24 cellular contexts compared by ENCODE assay signal in the genomic region with DNA sequence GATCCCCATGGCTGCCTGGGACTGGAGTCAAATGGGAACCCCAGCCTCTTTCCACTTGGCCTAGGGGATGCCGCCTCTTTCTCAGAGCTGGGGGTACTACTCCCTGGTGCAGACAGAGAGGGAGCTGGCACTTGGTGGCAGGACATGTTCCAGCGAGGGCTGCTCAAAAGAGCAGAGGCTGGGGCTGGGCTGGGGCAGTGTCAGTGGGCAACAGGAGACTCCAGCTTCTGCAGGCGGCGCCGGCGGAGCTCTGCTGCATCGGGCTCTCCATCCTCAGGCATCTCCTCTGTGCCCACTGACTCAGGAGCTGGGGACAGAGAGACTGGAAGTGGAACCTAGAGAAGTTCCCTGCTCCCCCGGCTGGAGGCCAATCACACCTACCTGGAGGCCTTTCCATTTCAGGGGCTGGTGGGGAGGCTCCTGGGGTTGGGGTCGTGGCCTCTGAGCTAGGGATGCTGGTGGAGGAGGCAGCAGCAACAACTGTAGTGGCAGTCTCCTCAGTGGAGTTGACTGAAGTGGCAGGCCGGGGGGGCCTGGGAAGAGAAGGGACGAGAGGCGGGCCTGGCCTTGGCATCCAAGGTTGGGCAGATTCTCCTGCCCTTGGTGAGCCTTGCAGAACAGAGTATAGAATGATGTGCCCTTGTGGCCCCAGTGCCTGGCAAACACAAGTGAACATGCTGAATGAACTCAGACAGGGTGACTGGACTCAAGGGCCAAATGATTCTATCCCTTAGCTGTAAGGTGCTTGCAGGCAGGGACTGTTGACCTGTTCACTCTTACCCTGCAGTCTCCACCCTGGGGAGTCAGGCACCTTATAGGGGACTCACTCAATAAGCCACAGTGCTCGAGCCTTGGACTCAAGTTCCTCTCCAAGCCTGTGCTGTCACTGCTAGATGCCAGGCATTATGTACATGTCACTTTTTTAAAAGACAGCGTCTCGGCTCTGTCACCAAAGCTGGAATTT. TPM values are rescaled to one million over a fixed set of nuclear protein-coding genes. Genes with fewer than 3 reads are reported as not detected.
A peak's percentile ranks its signal among the peaks of the same experiment; 100 is the strongest.
DNase-seq lines count a peak whose midpoint lies in the region; ATAC-seq and TF ChIP-seq lines count a peak whose summit lies in the region.
"Had no signal": no experiment of that assay in that cellular context is flagged by ENCODE, and none has a peak within 500 bp of the region (broad histone marks: within the 10 kb centered on the region; RNA-seq: fewer than 3 reads in every experiment).

No MANE protein-coding gene starts in this region.

- no peak for ATAC-seq in HG03108 (IDR thresholded peaks at IDR 0.05; ENCODE audit: unreplicated experiment)
- ATAC-seq: heart left ventricle; stimulated activated naive CD8-positive, alpha-beta T cell treated with anti-CD3 and anti-CD28 coated beads, Interleukin-15, Interleukin-2, amounts not matched to agents 100 U/mL and 50 U/mL, for 24 hours; T-cell had no signal

- H3K36me3 ChIP-seq in H7 (replicated peaks; ENCODE audit: control insufficient read depth, insufficient read depth, low read length) = peaks cover 56% of the 10 kb centered on the region

- no peak overlapping the region for H3K4me3 Mint-ChIP-seq in CD14-positive monocyte
- peak overlapping the region; percentile 44 for H3K4me3 Mint-ChIP-seq in neural crest cell
- H3K4me3 Mint-ChIP-seq: brain, nephron, T-cell had no signal

- H3K36me3 Mint-ChIP-seq in CD14-positive monocyte = peaks cover 69 to 91% of the 10 kb centered on the region in 2 donors
- peaks cover 4% of the 10 kb centered on the region for H3K36me3 Mint-ChIP-seq in neural crest cell (ENCODE audit: low read depth)

- no peak overlapping the region for H3K4me3 ChIP-seq in H7 (ENCODE audit: insufficient read depth, low read depth, low read length)
- H3K4me3 ChIP-seq: HAP-1, heart left ventricle, left ventricle myocardium inferior, tibial artery had no signal

- H3K9me3 Mint-ChIP-seq in CD14-positive monocyte = no peaks in the 10 kb centered on the region
- no peaks in the 10 kb centered on the region for H3K9me3 Mint-ChIP-seq in neural crest cell
- H3K9me3 Mint-ChIP-seq: brain, nephron, T-cell had no signal

- H3K27me3 Mint-ChIP-seq in CD14-positive monocyte (ENCODE audit: low read depth in 3 of 3) (peaks cover 0 to 2% (median 0%) of the 10 kb centered on the region in 3 donors), neural crest cell (ENCODE audit: low read depth) (no peaks in the 10 kb centered on the region)
- H3K27me3 Mint-ChIP-seq: brain, progenitor cell of endocrine pancreas, T-cell had no signal

- H3K27me3 ChIP-seq in H7 (ENCODE audit: control insufficient read depth, insufficient read depth, low read length) = no peaks in the 10 kb centered on the region
- H3K27me3 ChIP-seq: heart left ventricle, tibial artery had no signal

- peak overlapping the region in 3 of 7 donors; percentile 30 to 41 (median 37) for H3K27ac Mint-ChIP-seq in CD14-positive monocyte
- H3K27ac Mint-ChIP-seq in neural crest cell (ENCODE audit: unreplicated experiment) = no peak overlapping the region
- H3K27ac Mint-ChIP-seq: nephron, progenitor cell of endocrine pancreas, T-cell had no signal

- intact Hi-C loops in CD14-positive monocyte (cut with micrococcal nuclease) = no loop called here

- H3K27ac ChIP-seq in VCaP = peak overlapping the region; percentile 18
- H3K27ac ChIP-seq: heart left ventricle, left ventricle myocardium inferior, tibial artery had no signal

- H3K4me1 Mint-ChIP-seq in CD14-positive monocyte (peaks cover 16% of the 10 kb centered on the region), neural crest cell (peaks cover 12% of the 10 kb centered on the region)

- TF ChIP-seq CTCF in CD14-positive monocyte (IDR thresholded peaks at IDR 0.05) (no peak), VCaP (conservative IDR thresholded peaks at IDR 0.05) (no peak), neural crest cell (conservative IDR thresholded peaks at IDR 0.05) (no peak)

- peak; percentile 10 for DNase-seq in CD14-positive monocyte (ENCODE audit: low spot score)
- peak; percentile 28 for DNase-seq in H7
- no peak for DNase-seq in neural crest cell (ENCODE audit: low read depth, low spot score)
- no peak for DNase-seq in activated effector memory CD4-positive, alpha-beta T cell treated with anti-CD3 and anti-CD28 coated beads, Interleukin-2, amount 50 U/mL, for 16 hours
- DNase-seq in NCI-H1105 treated with DMSO at 0.1 percent for 48 hours (lab: John Stamatoyannopoulos, UW) = no peak
- DNase-seq: activated CD4-positive, alpha-beta T cell treated with anti-CD3 and anti-CD28 coated beads, Interleukin-2, amount 50 U/mL, for 48 hours; activated T-cell treated with anti-CD3 and anti-CD28 coated beads for 4 hours; cortex of kidney; DMS79 treated with DMSO at 0.1 percent for 48 hours; heart left ventricle; left ventricle myocardium inferior; NCI-H1436; NCI-H524 treated with DMSO at 0.1 percent for 48 hours; SIG-M5; stimulated activated CD4-positive, alpha-beta T cell treated with anti-CD3 and anti-CD28 coated beads, Interleukin-2, amount 100 ng/mL, for 24 hours; stimulated activated naive CD8-positive, alpha-beta T cell treated with anti-CD3 and anti-CD28 coated beads, Interleukin-15, Interleukin-2, amounts not matched to agents 100 U/mL and 50 U/mL, for 24 hours; T-cell had no signal

RNA-seq across cellular contexts. Expression of gene SYVN1, which starts 5.9 kb away (rescaled TPM):
- 1 to 10 TPM; 3.5 to 6.4 TPM for polyA plus RNA-seq in CD14-positive monocyte
- 11.5 and 21.9 TPM in 2 replicates for total RNA-seq in H7 (2014; rRNA removed; shearing (Covaris generic))
- total RNA-seq in neural crest cell = 35.1 and 36.7 TPM in 2 replicates

RNA-seq across cellular contexts. Expression of gene MRPL49, which starts 6.3 kb away (rescaled TPM):
- 10 to 100 TPM; 32.7 to 33.9 TPM for polyA plus RNA-seq in CD14-positive monocyte
- total RNA-seq in H7 (2014; rRNA removed; shearing (Covaris generic)) = 89.9 and 93.3 TPM in 2 replicates
- total RNA-seq in neural crest cell = 50.3 and 59.3 TPM in 2 replicates

RNA-seq across cellular contexts. Expression of gene FAU, which starts 6.5 kb away (rescaled TPM):
- polyA plus RNA-seq in CD14-positive monocyte = 100 to 1,000 TPM; 668 to 799 TPM
- 779 and 1,014 TPM in 2 replicates for total RNA-seq in H7 (2014; rRNA removed; shearing (Covaris generic))
- 697 and 738 TPM in 2 replicates for total RNA-seq in neural crest cell

RNA-seq across cellular contexts. Expression of gene ZNHIT2, which starts 11.0 kb away (rescaled TPM):
- 1 to 10 TPM; 5.8 to 9.4 TPM for polyA plus RNA-seq in CD14-positive monocyte
- 14.1 and 22.5 TPM in 2 replicates for total RNA-seq in H7 (2014; rRNA removed; shearing (Covaris generic))
- 8.0 and 8.3 TPM in 2 replicates for total RNA-seq in neural crest cell

RNA-seq across cellular contexts. Expression of gene TM7SF2, which starts 16.8 kb away (rescaled TPM):
- 1 to 10 TPM; 1.8 TPM for polyA plus RNA-seq in CD14-positive monocyte
- total RNA-seq in H7 (2014; rRNA removed; shearing (Covaris generic)) = 31.9 and 45.2 TPM in 2 replicates
- total RNA-seq in neural crest cell = 102 and 104 TPM in 2 replicates

Comparison
In these comparisons a context has a peak if more than half of its experiments do, and no peak if none do; other contexts are left out.
1. DNase-seq: peak in CD14-positive monocyte (single experiment) and H7 (single experiment); none in neural crest cell (single experiment), activated effector memory CD4-positive, alpha-beta T cell treated with anti-CD3 and anti-CD28 coated beads, Interleukin-2, amount 50 U/mL, for 16 hours (single experiment) and NCI-H1105 treated with DMSO at 0.1 percent for 48 hours (single experiment).